ENCODE assay signal across 18 cellular contexts in genomic region chr5:141870226-141870625, GRCh38. TPM values are rescaled to one million over a fixed set of nuclear protein-coding genes. Genes with fewer than 3 reads are reported as not detected.
DNase-seq lines count a peak whose midpoint lies in the region; FAIRE-seq and TF ChIP-seq lines count a peak whose summit lies in the region.
"Had no signal": no experiment of that assay in that cellular context is flagged by ENCODE, and none has a peak within 500 bp of the region (broad histone marks: within the 10 kb centered on the region; RNA-seq: fewer than 3 reads in every experiment).

No MANE protein-coding gene starts in this region.

- no peaks in the 10 kb centered on the region for H3K36me3 ChIP-seq in osteoblast (ENCODE audit: insufficient read depth, low read length)

- in situ Hi-C loops in Caki2 (cut with HindIII; ENCODE audit: low pct_unique_long_range_greater_than_20kb, low sequenced_read_pairs): no loop called here

- TF ChIP-seq CTCF in RWPE1 (conservative IDR thresholded peaks at IDR 0.05; ENCODE audit: low read depth) (no peak), epithelial cell of esophagus (IDR thresholded peaks at IDR 0.05; ENCODE audit: insufficient read depth, low read depth, low read length, missing control alignments) (no peak), osteoblast (IDR thresholded peaks at IDR 0.05; ENCODE audit: extremely low read depth, low read depth, low read length) (no peak)

- no peak overlapping the region for H3K4me3 ChIP-seq in epithelial cell of esophagus (ENCODE audit: low read length)
- H3K4me3 ChIP-seq in osteoblast (ENCODE audit: insufficient read depth, low read length): no peak overlapping the region

- no peaks in the 10 kb centered on the region for H3K79me2 ChIP-seq in osteoblast (ENCODE audit: insufficient read depth, low read length)

- no peaks in the 10 kb centered on the region for H3K4me1 ChIP-seq in osteoblast (ENCODE audit: insufficient read depth, low read length)

- H3K9me3 ChIP-seq in osteoblast (ENCODE audit: low read depth, low read length): no peaks in the 10 kb centered on the region

- CTCF ChIA-PET in RWPE1 (lab: Yijun Ruan, JAX): interaction anchor here (0.6 kb wide), 1 partner anchor 301 kb away, joined by 3 read pairs; no protein-coding TSS in a partner anchor

- no peaks in the 10 kb centered on the region for H4K20me1 ChIP-seq in osteoblast (ENCODE audit: insufficient read depth, low read length)

- H3K4me2 ChIP-seq in osteoblast (ENCODE audit: insufficient read depth, low read length): no peak overlapping the region

- POLR2A ChIA-PET in RWPE1 (lab: Yijun Ruan, JAX; ENCODE audit: low non-redundant PET): interaction anchor here (0.8 to 2.0 kb wide), 3 partner anchors 8 to 20 kb away, joined by 3 to 7 read pairs (median 5); partner anchors contain the start of gene PCDH1

- H3K27ac ChIP-seq in RWPE1 (peak overlapping the region; percentile 8; the same call in 1 of the 2 replicates), osteoblast (ENCODE audit: low read depth, low read length) (no peak overlapping the region)
- H3K27ac ChIP-seq: foreskin keratinocyte had no signal

- H2AFZ ChIP-seq in osteoblast (ENCODE audit: low read length): no peak overlapping the region

- no peak for TF ChIP-seq POLR2A in GM12892 (IDR thresholded peaks at IDR 0.05; ENCODE audit: low read depth, low read length)

- H3K27me3 ChIP-seq in osteoblast (ENCODE audit: insufficient read depth, low read length): peaks cover 29% of the 10 kb centered on the region

- DNase-seq in Caki2 (ENCODE audit: low read depth): peak; percentile 71
- DNase-seq in RWPE1 (ENCODE audit: low spot score): no peak
- DNase-seq in epithelial cell of esophagus (ENCODE audit: low read depth): peak; percentile 21
- peak; percentile 30 for DNase-seq in osteoblast (ENCODE audit: insufficient read length, low spot score, missing footprints)
- DNase-seq in NCI-H226: no peak
- no peak for DNase-seq in DMS53 (lab: John Stamatoyannopoulos, UW)
- DNase-seq in OCI-M1 (lab: John Stamatoyannopoulos, UW): no peak
- DNase-seq in GM12892 (ENCODE audit: insufficient read length): no peak
- DNase-seq: activated B cell treated with CpG ODN at 0.5 μM for 24 hours; activated naive CD4-positive, alpha-beta T cell treated with Interleukin-2 at 50 U/mL for 16 hours; effector CD4-positive, alpha-beta T cell; IMR-90; NCI-H2107; NCI-H82; stimulated activated naive CD4-positive, alpha-beta T cell treated with Interleukin-2 at 50 U/mL for 16 hours; T-helper 1 cell had no signal

- FAIRE-seq in GM12892 (lab: Jason Lieb, UNC): no peak

RNA-seq across cellular contexts. Expression of gene PCDH1, which starts 8.0 kb away (rescaled TPM):
- total RNA-seq in Caki2 (2014; rRNA removed; shearing (Covaris generic); ENCODE audit: low replicate concordance): 27.3 and 41.1 TPM in 2 replicates
- 0.29 and 1.4 TPM in 2 replicates for total RNA-seq in osteoblast
- not detected for polyA plus RNA-seq in GM12892 (2012; ENCODE audit: missing spikeins)
- total RNA-seq: activated B cell treated with CpG ODN at 0.5 μM for 24 hours; CD8-positive, alpha-beta memory T cell had no signal

RNA-seq across cellular contexts. Expression of gene DELE1, which starts 53.4 kb away (rescaled TPM):
- 32.0 and 42.4 TPM in 2 replicates for total RNA-seq in Caki2 (2014; rRNA removed; shearing (Covaris generic); ENCODE audit: low replicate concordance)
- 50.1 and 52.1 TPM in 2 replicates for total RNA-seq in osteoblast
- polyA plus RNA-seq in GM12892 (2012; ENCODE audit: missing spikeins): 43.2 TPM

Comparison
In these comparisons a context has a peak if more than half of its experiments do, and no peak if none do; other contexts are left out.
1. DNase-seq: peak in Caki2 (single experiment), epithelial cell of esophagus (single experiment) and osteoblast (single experiment); none in RWPE1 (single experiment), NCI-H226 (single experiment), DMS53 (single experiment), OCI-M1 (single experiment) and GM12892 (single experiment).
2. RNA of gene PCDH1, which starts 8.0 kb away (total RNA-seq): 27.3 to 41.1 TPM in Caki2; 0.29 to 1.4 TPM in osteoblast; every median in the first group is over 10 times any median in the second.